In genomic region chr3:12775970-12776369, GRCh38 we compare ENCODE assay signal across 2 cellular contexts. TPM values are rescaled to one million over a fixed set of nuclear protein-coding genes. Genes with fewer than 3 reads are reported as not detected.
"Had no signal": no experiment of that assay in that cellular context is flagged by ENCODE, and none has a peak within 500 bp of the region (broad histone marks: within the 10 kb centered on the region; RNA-seq: fewer than 3 reads in every experiment).

No MANE protein-coding gene starts in this region.

RNA-seq across cellular contexts. Expression of gene TMEM40, which starts 16.9 kb away (rescaled TPM):
- total RNA-seq: LHCN-M2 had no signal

RNA-seq across cellular contexts. Expression of gene CAND2, which starts 20.5 kb away (rescaled TPM):
- total RNA-seq: MCF 10A had no signal
